ENCODE assay signal across 8 cellular contexts in the genomic region with DNA sequence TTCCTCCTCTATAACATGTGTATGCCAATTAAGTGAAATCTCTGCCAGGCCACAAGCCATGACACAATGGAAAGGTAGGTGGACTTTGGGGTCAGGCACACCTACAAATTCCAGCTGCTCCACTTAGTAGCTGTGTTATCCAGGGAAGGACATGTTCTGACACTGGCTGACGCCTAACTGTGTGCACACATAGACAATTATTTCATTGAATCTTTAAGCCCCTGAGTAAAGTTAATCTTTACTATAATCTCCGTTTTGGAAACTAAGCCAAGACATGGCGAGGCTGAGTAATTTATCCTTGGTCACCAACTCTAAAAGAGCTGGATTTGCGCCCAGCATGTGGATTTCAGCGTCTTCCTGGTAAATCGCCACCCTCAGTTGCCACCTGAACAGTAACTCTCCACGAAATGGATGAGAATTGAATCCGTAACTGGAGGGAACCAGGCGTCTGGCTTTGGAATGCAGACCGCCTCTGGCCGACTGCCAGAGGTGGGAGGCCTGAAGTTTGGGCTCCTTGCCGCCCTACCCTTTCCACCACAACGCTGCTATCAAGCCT. TPM values are rescaled to one million over a fixed set of nuclear protein-coding genes. Genes with fewer than 3 reads are reported as not detected.
DNase-seq lines count a peak whose midpoint lies in the region; ATAC-seq and TF ChIP-seq lines count a peak whose summit lies in the region.

No MANE protein-coding gene starts in this region.

- no peak overlapping the region for H3K4ac ChIP-seq in neuronal stem cell (ENCODE audit: low read length)

- H3K27me3 ChIP-seq in OCI-LY3 (ENCODE audit: low read depth, low read length) (no peaks in the 10 kb centered on the region), duodenal mucosa (ENCODE audit: control insufficient read depth in 1 of 2, insufficient read depth in 2 of 2, low read length in 2 of 2) (no peaks in the 10 kb centered on the region), neuronal stem cell (ENCODE audit: control insufficient read depth in 3 of 3, insufficient read depth in 3 of 3, low read depth in 1 of 3, low read length in 3 of 3) (no peaks in the 10 kb centered on the region)

- H4K8ac ChIP-seq in neuronal stem cell (ENCODE audit: low read depth, low read length): no peak overlapping the region

- H3K14ac ChIP-seq in neuronal stem cell (ENCODE audit: low read length): no peak overlapping the region

- H3K4me3 ChIP-seq in OCI-LY3 (ENCODE audit: low read length) (peak overlapping the region; percentile 86; the same call in 1 of the 2 replicates), duodenal mucosa (ENCODE audit: low read depth in 1 of 2, low read length in 2 of 2) (peak overlapping the region; percentile 65 to 100), neuronal stem cell (ENCODE audit: low read length in 2 of 2) (no peak overlapping the region)

- no peaks in the 10 kb centered on the region for H3K9me3 ChIP-seq in OCI-LY3 (ENCODE audit: insufficient read depth, low read length)
- H3K9me3 ChIP-seq in duodenal mucosa (ENCODE audit: control insufficient read depth in 1 of 2, low read length in 2 of 2): no peaks in the 10 kb centered on the region
- no peaks in the 10 kb centered on the region for H3K9me3 ChIP-seq in neuronal stem cell (replicated peaks in 1 of 2; ENCODE audit: control insufficient read depth in 2 of 2, insufficient read depth in 1 of 2, low read depth in 1 of 2, low read length in 2 of 2)

- H2BK12ac ChIP-seq in neuronal stem cell (ENCODE audit: low read length): no peak overlapping the region

- no CpG with 5 or more reads among the region's 13 CpGs for WGBS in neuronal stem cell (ENCODE audit: extremely low coverage in 2 of 2, insufficient read length in 2 of 2, insufficient replicate concordance in 1 of 2), 2 donors

- no peaks in the 10 kb centered on the region for H3K79me1 ChIP-seq in neuronal stem cell (ENCODE audit: low read depth, low read length)

- peaks cover 32% of the 10 kb centered on the region for H3K36me3 ChIP-seq in OCI-LY3 (replicated peaks; ENCODE audit: low read depth, low read length)
- peaks cover 8 to 23% of the 10 kb centered on the region in 2 donors for H3K36me3 ChIP-seq in duodenal mucosa (ENCODE audit: control insufficient read depth in 1 of 2, insufficient read depth in 2 of 2, low read length in 2 of 2)
- peaks cover 9 to 45% of the 10 kb centered on the region in 2 donors for H3K36me3 ChIP-seq in neuronal stem cell (replicated peaks in 1 of 2; ENCODE audit: control insufficient read depth in 2 of 2, insufficient read depth in 2 of 2, low read length in 2 of 2)

- no peak overlapping the region for H2AK5ac ChIP-seq in neuronal stem cell (ENCODE audit: low read depth, low read length)

- H2BK5ac ChIP-seq in neuronal stem cell (ENCODE audit: low read length): no peak overlapping the region

- 0 out of 2 replicates have a peak, but pooled peaks cover 4% of the 10 kb centered on the region for H4K20me1 ChIP-seq in OCI-LY3 (ENCODE audit: insufficient read depth, low read length)

- H3K27ac ChIP-seq in OCI-LY3 (ENCODE audit: low read length) (no peak overlapping the region), duodenal mucosa (ENCODE audit: low read depth, low read length) (peak overlapping the region; percentile 86), neuronal stem cell (replicated peaks; ENCODE audit: low read length) (no peak overlapping the region)

- peaks cover 38% of the 10 kb centered on the region for H3K79me2 ChIP-seq in OCI-LY3 (ENCODE audit: low read length)

- H4K91ac ChIP-seq in neuronal stem cell (ENCODE audit: low read depth, low read length, poor library complexity): no peak overlapping the region

- DNase-seq in GM03348 (ENCODE audit: low spot score) (peak; percentile 36), neuronal stem cell (ENCODE audit: low spot score) (no peak), activated gamma-delta T cell (lab: John Stamatoyannopoulos, UW) (no peak), SIG-M5 treated with dmso at 0.1 percent for 504 hours (lab: John Stamatoyannopoulos, UW; ENCODE audit: unreplicated experiment) (no peak), COLO668 (lab: John Stamatoyannopoulos, UW; ENCODE audit: unreplicated experiment) (no peak)

- H2BK120ac ChIP-seq in neuronal stem cell (ENCODE audit: low read depth, low read length): no peak overlapping the region

- H3K4me1 ChIP-seq in OCI-LY3 (ENCODE audit: low read length) (peaks cover 8% of the 10 kb centered on the region), duodenal mucosa (ENCODE audit: control insufficient read depth in 1 of 2, insufficient read depth in 2 of 2, low read length in 2 of 2) (peaks cover 15 to 21% of the 10 kb centered on the region in 2 donors), neuronal stem cell (ENCODE audit: control insufficient read depth in 2 of 2, insufficient read depth in 1 of 2, low read depth in 1 of 2, low read length in 2 of 2) (peaks cover 0 to 3% of the 10 kb centered on the region in 2 donors)

- H3K18ac ChIP-seq in neuronal stem cell (ENCODE audit: low read length): peak overlapping the region; percentile 83

- ATAC-seq in HG03565 (IDR thresholded peaks at IDR 0.05; ENCODE audit: unreplicated experiment): no peak

- H2AFZ ChIP-seq in OCI-LY3 (ENCODE audit: low read depth, low read length): 0 out of 2 replicates have a peak overlapping the region, but pooled peaks have one; percentile 8
- H2AFZ ChIP-seq in neuronal stem cell (ENCODE audit: low read length): peak overlapping the region; percentile 77

- H2BK15ac ChIP-seq in neuronal stem cell (ENCODE audit: low read length): no peak overlapping the region

- no peak for TF ChIP-seq CTCF in OCI-LY3 (IDR thresholded peaks at IDR 0.05; ENCODE audit: low read depth, low read length)

- peak overlapping the region; percentile 23 for H3K4me2 ChIP-seq in OCI-LY3 (ENCODE audit: low read length)
- no peak overlapping the region for H3K4me2 ChIP-seq in neuronal stem cell (ENCODE audit: insufficient read depth, low read length, poor library complexity, severe bottlenecking)

- H3K9ac ChIP-seq in OCI-LY3 (ENCODE audit: low read length) (no peak overlapping the region), duodenal mucosa (ENCODE audit: low read depth in 1 of 2, low read length in 2 of 2) (peak overlapping the region; percentile 57 to 72), neuronal stem cell (ENCODE audit: low read depth, low read length, poor library complexity) (no peak overlapping the region)

- H3K23ac ChIP-seq in neuronal stem cell (ENCODE audit: low read depth, low read length, poor library complexity): no peak overlapping the region

RNA-seq across cellular contexts. Expression of a gene that starts 0.9 kb away (rescaled TPM):
- polyA plus RNA-seq in neuronal stem cell (2013, experiment 1 of 2): 618 TPM
- 614 TPM for polyA plus RNA-seq in neuronal stem cell (2013, experiment 2 of 2)

Comparison
In these comparisons a context has a peak if more than half of its experiments do, and no peak if none do; other contexts are left out.
1. H3K4me3 ChIP-seq: peak in OCI-LY3 (single experiment) and duodenal mucosa (2 of 2); none in neuronal stem cell (0 of 2).
2. H3K9ac ChIP-seq: peak in duodenal mucosa (2 of 2); none in OCI-LY3 (single experiment) and neuronal stem cell (single experiment).